In the genomic region with DNA sequence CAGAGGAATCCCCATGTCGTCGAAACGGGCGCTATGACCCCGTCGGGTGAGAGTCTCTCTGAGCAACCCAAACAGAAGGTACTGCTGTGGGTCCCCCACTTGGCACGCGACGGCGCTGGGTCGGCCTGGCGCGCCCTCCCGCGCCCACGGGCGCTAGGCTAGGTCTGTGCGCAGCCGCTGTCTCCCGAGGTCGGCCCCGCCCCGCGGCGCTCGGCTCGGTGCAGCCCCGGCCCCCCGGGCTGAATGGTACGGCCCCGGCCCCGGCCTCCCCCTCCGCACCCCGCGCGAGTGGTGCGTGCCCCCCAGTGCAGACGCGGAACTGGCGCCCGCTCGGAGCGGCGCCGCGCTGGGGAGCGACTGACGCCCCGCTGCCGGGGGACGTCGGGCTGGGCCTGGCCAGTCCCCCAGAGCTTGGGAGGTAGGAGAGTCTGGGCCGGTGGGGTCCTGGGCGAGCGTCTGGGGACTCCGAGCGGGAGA, we compare ENCODE assay signal across 8 cellular contexts. TPM values are rescaled to one million over a fixed set of nuclear protein-coding genes. Genes with fewer than 3 reads are reported as not detected.
A peak's percentile ranks its signal among the peaks of the same experiment; 100 is the strongest.
DNase-seq lines count a peak whose midpoint lies in the region; ATAC-seq, FAIRE-seq and TF ChIP-seq lines count a peak whose summit lies in the region.

A gene (plus strand): TSS at position 305 of the 477 bp plus-strand sequence.

- TF ChIP-seq POLR2A in GM12892 (IDR thresholded peaks at IDR 0.05; ENCODE audit: low read depth, low read length): peak; percentile 86

- ATAC-seq in HG02623 (IDR thresholded peaks at IDR 0.05; ENCODE audit: unreplicated experiment) (peak; percentile 69), right cardiac atrium (peak; percentile 94 to 95), aorta (ENCODE audit: low FRiP score) (peak; percentile 96)

- intact Hi-C loops in T-helper 1 cell treated with Interleukin-12 subunit alpha and Interleukin-12 subunit beta and Interleukin-4 antibody, amounts not matched to agents 30 ng/mL and 1 ng/mL, for 36 hours (cut with micrococcal nuclease): loop anchor here (1.0 kb wide), 12 partner anchors 22 to 653 kb away; a partner anchor contains a TSS
- intact Hi-C loops in right cardiac atrium (cut with DNase I) (loop anchor here in 2 of 4 donors (5.0 to 10.0 kb wide), 2 partner anchors 85 to 93 kb away; a partner anchor contains a TSS), aorta (cut with DNase I) (loop anchor here (2.0 to 5.0 kb wide), 2 partner anchors 21 to 93 kb away; a partner anchor contains a TSS)

- FAIRE-seq in GM12892 (lab: Jason Lieb, UNC): peak; percentile 97

- H3K9me3 ChIP-seq in right cardiac atrium (ENCODE audit: control insufficient read depth, low read length): no peaks in the 10 kb centered on the region
- no peaks in the 10 kb centered on the region for H3K9me3 ChIP-seq in aorta (ENCODE audit: control insufficient read depth, low read length)

- peak within 1 kb of the TSS; percentile 93 for H3K27ac ChIP-seq in angular gyrus (ENCODE audit: low read depth, low read length)
- H3K27ac ChIP-seq in right cardiac atrium (ENCODE audit: low read length): peak within 1 kb of the TSS; percentile 96
- peak within 1 kb of the TSS; percentile 16 to 92 for H3K27ac ChIP-seq in aorta (ENCODE audit: low read depth in 1 of 2, low read length in 2 of 2)

- WGBS in right cardiac atrium: under 1% methylated on average over 57 of the region's 57 CpGs
- 1% methylated on average over 51 to 57 of the region's 57 CpGs for WGBS in aorta, 2 donors

- no peaks in the 10 kb centered on the region for H3K36me3 ChIP-seq in aorta (ENCODE audit: control insufficient read depth in 1 of 2, insufficient read depth in 2 of 2, low read length in 1 of 2)

- no peaks in the 10 kb centered on the region for H3K27me3 ChIP-seq in right cardiac atrium (ENCODE audit: control insufficient read depth, insufficient read depth)
- no peaks in the 10 kb centered on the region for H3K27me3 ChIP-seq in aorta (ENCODE audit: control insufficient read depth in 1 of 2, insufficient read depth in 2 of 2, low read length in 1 of 2)

- DNase-seq in GM12892 (ENCODE audit: insufficient read length) (peak; percentile 96), NCI-H1105 treated with DMSO at 0.1 percent for 48 hours (lab: John Stamatoyannopoulos, UW) (peak; percentile 89), right cardiac atrium (peak; percentile 89 to 96 (median 95)), renal cortical epithelial cell (ENCODE audit: low read depth) (no peak), aorta (peak; percentile 93 to 96)

- H3K4me1 ChIP-seq in right cardiac atrium (ENCODE audit: control insufficient read depth, insufficient read depth, low read length): peaks cover 9% of the 10 kb centered on the region
- H3K4me1 ChIP-seq in aorta (ENCODE audit: control insufficient read depth in 1 of 2, insufficient read depth in 2 of 2, low read length in 2 of 2): no peaks in the 10 kb centered on the region

- H3K4me3 ChIP-seq in right cardiac atrium (ENCODE audit: low read length) (peak within 1 kb of the TSS; percentile 81), aorta (ENCODE audit: low read length in 2 of 2) (peak within 1 kb of the TSS; percentile 72 to 93)

RNA-seq across cellular contexts. Expression of the gene that starts here (rescaled TPM):
- polyA plus RNA-seq in GM12892 (2012; ENCODE audit: missing spikeins): 12.3 TPM
- 82.5 and 88.1 TPM in 2 replicates for total RNA-seq in T-helper 1 cell treated with Interleukin-12 subunit alpha and Interleukin-12 subunit beta and Interleukin-4 antibody, amounts not matched to agents 30 ng/mL and 1 ng/mL, for 36 hours
- total RNA-seq in right cardiac atrium (10 to 100 TPM; 42.2 to 73.7 (median 54.7) TPM), renal cortical epithelial cell (7.1 and 23.8 TPM in 2 replicates), aorta (10 to 100 TPM; 34.9 to 58.0 TPM)
- polyA plus RNA-seq in right cardiac atrium (27.9 TPM), aorta (10 to 100 TPM; 13.8 to 28.9 TPM)
